Comparison of ENCODE assay signal across 8 cellular contexts in genomic region chr10:35127289-35127891, GRCh38. TPM values are rescaled to one million over a fixed set of nuclear protein-coding genes. Genes with fewer than 3 reads are reported as not detected.
DNase-seq lines count a peak whose midpoint lies in the region; ATAC-seq and TF ChIP-seq lines count a peak whose summit lies in the region.

No MANE protein-coding gene starts in this region.

- H3K9ac ChIP-seq in ES-I3 (ENCODE audit: low read depth, low read length) (peak overlapping the region; percentile 98), SK-N-SH (peak overlapping the region; percentile 99)

- H3K36me3 ChIP-seq in ES-I3 (ENCODE audit: insufficient read depth, low read length) (no peaks in the 10 kb centered on the region), SK-N-SH (replicated peaks in 1 of 2; ENCODE audit: control insufficient read depth in 1 of 2, insufficient read depth in 2 of 2, low read length in 1 of 2) (no peaks in the 10 kb centered on the region), heart left ventricle (no peaks in the 10 kb centered on the region), upper lobe of right lung (no peaks in the 10 kb centered on the region)

- WGBS in SK-N-SH (ENCODE audit: low lambda C conversion rate) = 1% methylated on average over 41 of the region's 56 CpGs
- WGBS in heart left ventricle, 4 donors = 0 to 1% (median 1%) methylated on average over 21 to 56 of the region's 56 CpGs

- peak overlapping the region; percentile 94 to 99 for H3K27ac ChIP-seq in SK-N-SH (ENCODE audit: low read depth in 2 of 2, low read length in 1 of 2)
- peak overlapping the region; percentile 97 to 100 (median 100) for H3K27ac ChIP-seq in heart left ventricle
- peak overlapping the region; percentile 97 for H3K27ac ChIP-seq in upper lobe of right lung

- ATAC-seq in HG03039 (IDR thresholded peaks at IDR 0.05; ENCODE audit: unreplicated experiment) = peak; percentile 13
- ATAC-seq in heart left ventricle = peak in 2 of 4 donors; percentile 4 to 19
- peak; percentile 13 for ATAC-seq in upper lobe of right lung
- ATAC-seq in GM19455 (IDR thresholded peaks at IDR 0.05; ENCODE audit: unreplicated experiment) = no peak

- intact Hi-C loops in heart left ventricle (cut with DNase I) (loop anchor here (1.0 to 10.0 kb wide), 8 partner anchors 65 to 507 kb away; no protein-coding TSS in a partner anchor), posterior vena cava (cut with DNase I) (loop anchor here in 1 of 2 donors (5.0 kb wide), 1 partner anchor 70 kb away; no protein-coding TSS in a partner anchor), upper lobe of right lung (cut with DNase I) (no loop called here)

- CTCF ChIA-PET in SK-N-SH (lab: Yijun Ruan, JAX) = interaction anchor here (0.7 to 4.0 kb wide), 16 partner anchors 8 to 1652 kb away, joined by 3 to 31 read pairs (median 5); no protein-coding TSS in a partner anchor

- H2AFZ ChIP-seq in SK-N-SH (ENCODE audit: low read depth) = peak overlapping the region; percentile 35; the same call in 1 of the 2 replicates

- H3F3A ChIP-seq in SK-N-SH (replicated peaks; ENCODE audit: insufficient read depth) = peaks cover 16% of the 10 kb centered on the region

- no peak for TF ChIP-seq POLR2A in heart left ventricle (IDR thresholded peaks at IDR 0.05)

- TF ChIP-seq EP300 in SK-N-SH (IDR thresholded peaks at IDR 0.05; ENCODE audit: borderline replicate concordance in 1 of 2, low read depth in 1 of 2, low read length in 1 of 2) = no peak

- H3K4me2 ChIP-seq in SK-N-SH = peak overlapping the region; percentile 90

- no peaks in the 10 kb centered on the region for H4K20me1 ChIP-seq in SK-N-SH (ENCODE audit: insufficient read depth)

- TF ChIP-seq RAD21 in SK-N-SH (IDR thresholded peaks at IDR 0.05; ENCODE audit: low read length) = no peak

- no peaks in the 10 kb centered on the region for H3K27me3 ChIP-seq in SK-N-SH (ENCODE audit: insufficient read depth)
- no peaks in the 10 kb centered on the region for H3K27me3 ChIP-seq in heart left ventricle
- no peaks in the 10 kb centered on the region for H3K27me3 ChIP-seq in upper lobe of right lung

- POLR2A ChIA-PET in SK-N-SH (lab: Yijun Ruan, JAX) = interaction anchor here (3.9 kb wide), 1 partner anchor 68 kb away, joined by 34 read pairs; no protein-coding TSS in a partner anchor

- H3K4me1 ChIP-seq in ES-I3 (ENCODE audit: insufficient read depth, low read length) (no peaks in the 10 kb centered on the region), SK-N-SH (ENCODE audit: control insufficient read depth in 1 of 2, insufficient read depth in 2 of 2, low read depth in 1 of 2, low read length in 1 of 2) (peaks cover 0 to 24% of the 10 kb centered on the region in 2 experiments; a peak in 3 of 4 replicates), heart left ventricle (peaks cover 0 to 45% (median 7%) of the 10 kb centered on the region in 12 donors), upper lobe of right lung (peaks cover 21% of the 10 kb centered on the region)

- no peaks in the 10 kb centered on the region for H3K9me2 ChIP-seq in SK-N-SH

- H3K9me3 ChIP-seq in ES-I3 (ENCODE audit: control insufficient read depth, insufficient read depth, low read length) (no peaks in the 10 kb centered on the region), SK-N-SH (no peaks in the 10 kb centered on the region), heart left ventricle (no peaks in the 10 kb centered on the region), upper lobe of right lung (no peaks in the 10 kb centered on the region)

- DNase-seq in SK-N-SH = peak; percentile 54
- peak; percentile 15 for DNase-seq in activated naive CD8-positive, alpha-beta T cell treated with anti-CD3 and anti-CD28 coated beads, Interleukin-2, amount 50 U/mL, for 16 hours (ENCODE audit: low read depth, low spot score)
- DNase-seq in heart left ventricle = peak; percentile 59 to 85 (median 74)
- DNase-seq in posterior vena cava (ENCODE audit: low spot score) = peak; percentile 93
- peak; percentile 86 for DNase-seq in upper lobe of right lung

- H3K79me2 ChIP-seq in SK-N-SH (ENCODE audit: insufficient read depth) = peaks cover 40% of the 10 kb centered on the region

- H3K4me3 ChIP-seq in SK-N-SH (ENCODE audit: low read depth in 2 of 2, low read length in 1 of 2) = peak overlapping the region; percentile 80 to 95
- H3K4me3 ChIP-seq in heart left ventricle = peak overlapping the region; percentile 68 to 91 (median 84)
- H3K4me3 ChIP-seq in upper lobe of right lung = peak overlapping the region; percentile 64

- TF ChIP-seq CTCF in SK-N-SH (IDR thresholded peaks at IDR 0.05) (no peak), heart left ventricle (IDR thresholded peaks at IDR 0.05) (no peak), upper lobe of right lung (IDR thresholded peaks at IDR 0.05) (no peak)

TF ChIP-seq in SK-N-SH, 30 proteins besides CTCF, POLR2A, EP300 and RAD21:
- TF ChIP-seq IRF3 (IDR thresholded peaks at IDR 0.05; ENCODE audit: low read depth, low read length) = no peak
- no peak for TF ChIP-seq MAX (IDR thresholded peaks at IDR 0.05; ENCODE audit: low read depth)
- TF ChIP-seq YY1 (IDR thresholded peaks at IDR 0.05; ENCODE audit: low read depth) = no peak
- no peak for TF ChIP-seq ELF1 (IDR thresholded peaks at IDR 0.05)
- TF ChIP-seq TEAD4 (IDR thresholded peaks at IDR 0.05; ENCODE audit: borderline replicate concordance, insufficient read depth) = no peak
- no peak for TF ChIP-seq GATA2 (CRISPR knock-in tag; IDR thresholded peaks at IDR 0.05)
- TF ChIP-seq FOSL2 (IDR thresholded peaks at IDR 0.05; ENCODE audit: borderline replicate concordance, low read depth) = no peak
- no peak for TF ChIP-seq NRF1 (IDR thresholded peaks at IDR 0.05; ENCODE audit: low read depth, low read length)
- no peak for TF ChIP-seq REST (IDR thresholded peaks at IDR 0.05; ENCODE audit: low read depth, low read length)
- TF ChIP-seq SIN3A (IDR thresholded peaks at IDR 0.05; ENCODE audit: borderline replicate concordance, low read depth, low read length) = no peak
- no peak for TF ChIP-seq EZH2phosphoT487 (IDR thresholded peaks at IDR 0.05; ENCODE audit: borderline replicate concordance, low read depth)
- no peak for TF ChIP-seq TAF1 (IDR thresholded peaks at IDR 0.05; ENCODE audit: borderline replicate concordance, low read depth, low read length)
- no peak for TF ChIP-seq JUND (IDR thresholded peaks at IDR 0.05)
- TF ChIP-seq RCOR1 (IDR thresholded peaks at IDR 0.05; ENCODE audit: low read length) = no peak
- no peak for TF ChIP-seq MEF2A (IDR thresholded peaks at IDR 0.05; ENCODE audit: borderline replicate concordance, low read depth)
- TF ChIP-seq RFX5 (IDR thresholded peaks at IDR 0.05; ENCODE audit: low read length) = no peak
- TF ChIP-seq TCF12 (IDR thresholded peaks at IDR 0.05) = no peak

RNA-seq across cellular contexts. Expression of gene CREM, which starts 0.7 kb away (rescaled TPM):
- polyA plus RNA-seq in SK-N-SH (2012; rRNA removed) = 41.4 TPM in 2 replicates
- 47.1 and 52.1 TPM in 2 replicates for polyA plus RNA-seq in SK-N-SH (2012; cell fraction: cytosol; rRNA removed)
- polyA plus RNA-seq in SK-N-SH (2012; cell fraction: nucleus; rRNA removed) = 15.7 and 28.2 TPM in 2 replicates
- total RNA-seq in heart left ventricle = 10 to 100 TPM; 44.7 to 66.5 (median 54.7) TPM
- 10 to 100 TPM; 38.4 to 89.7 TPM for polyA plus RNA-seq in heart left ventricle
- 10 to 100 TPM; 41.6 to 43.7 TPM for total RNA-seq in posterior vena cava
- 24.3 TPM for total RNA-seq in upper lobe of right lung

RNA-seq across cellular contexts. Expression of gene CUL2, which starts 37.2 kb away (rescaled TPM):
- 13.1 and 15.0 TPM in 2 replicates for polyA plus RNA-seq in SK-N-SH (2012; rRNA removed)
- 20.3 and 22.2 TPM in 2 replicates for polyA plus RNA-seq in SK-N-SH (2012; cell fraction: cytosol; rRNA removed)
- polyA plus RNA-seq in SK-N-SH (2012; cell fraction: nucleus; rRNA removed) = 10.8 and 18.2 TPM in 2 replicates
- total RNA-seq in heart left ventricle = 10 to 100 TPM; 21.7 to 42.2 (median 34.6) TPM
- 10 to 100 TPM in 1 of 2 donors, 1 to 10 TPM in 1; 7.1 to 27.7 TPM for polyA plus RNA-seq in heart left ventricle
- total RNA-seq in posterior vena cava = 10 to 100 TPM; 29.1 to 31.1 TPM
- 33.0 TPM for total RNA-seq in upper lobe of right lung

Comparison
In these comparisons a context has a peak if more than half of its experiments do, and no peak if none do; other contexts are left out.
1. DNase-seq: peak in every context shown above with its lines; median percentile 93 in posterior vena cava; 86 in upper lobe of right lung; 74 in heart left ventricle; 54 in SK-N-SH; 15 in activated naive CD8-positive, alpha-beta T cell treated with anti-CD3 and anti-CD28 coated beads, Interleukin-2, amount 50 U/mL, for 16 hours.